Comparison of ENCODE assay signal across 1 cellular context in the genomic region with DNA sequence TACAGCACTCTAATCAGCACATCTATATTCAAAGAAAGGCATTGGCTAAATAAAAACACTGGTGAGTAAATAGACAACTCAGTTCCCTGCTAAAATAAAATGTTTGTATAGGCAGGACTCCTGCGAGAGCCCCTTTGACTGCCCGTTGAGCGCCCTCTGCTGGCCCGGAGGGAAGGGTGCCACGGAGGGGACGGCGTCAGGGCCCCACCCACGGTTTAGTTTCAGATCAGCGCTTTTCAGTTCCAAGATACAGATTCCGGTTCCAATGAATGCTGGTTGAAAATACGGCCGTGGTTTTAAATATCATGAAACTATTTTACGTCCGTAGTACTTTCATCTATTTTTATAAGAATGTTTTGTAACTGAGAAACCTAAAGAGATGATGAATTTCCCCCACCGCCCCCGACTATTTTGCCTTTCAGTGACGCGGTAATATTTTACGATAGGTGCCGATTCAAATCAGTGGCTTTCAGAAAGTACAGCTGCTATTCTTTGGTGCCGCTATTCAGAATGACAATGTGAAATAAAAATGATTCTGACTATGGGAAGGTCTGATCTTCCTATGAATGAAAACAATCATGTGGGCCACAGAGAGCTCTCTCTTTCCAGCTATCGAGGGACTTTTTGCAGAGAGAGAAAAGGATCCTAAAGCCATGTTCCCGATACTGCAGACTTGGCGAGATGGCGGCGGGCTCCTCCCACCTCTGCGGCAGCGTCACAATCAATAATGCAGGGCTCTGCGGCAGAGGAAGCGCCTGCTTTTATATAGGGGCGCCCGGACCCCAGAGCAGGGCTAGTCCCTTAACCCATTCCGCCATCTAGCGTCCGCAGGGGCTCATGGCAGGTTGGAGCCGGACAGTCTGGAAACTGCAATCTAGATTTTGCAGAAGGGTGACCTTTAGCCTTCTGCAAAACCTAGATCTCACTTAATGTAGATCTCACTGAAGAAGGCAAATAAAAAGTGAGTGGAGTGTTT.
TF ChIP-seq lines count a peak whose summit lies in the region.

No MANE protein-coding gene starts in this region.

TF ChIP-seq in HEK293, 187 proteins besides CTCF, POLR2A, EP300 and RAD21 (continued from another document):
- TF ChIP-seq, protein P1, sequence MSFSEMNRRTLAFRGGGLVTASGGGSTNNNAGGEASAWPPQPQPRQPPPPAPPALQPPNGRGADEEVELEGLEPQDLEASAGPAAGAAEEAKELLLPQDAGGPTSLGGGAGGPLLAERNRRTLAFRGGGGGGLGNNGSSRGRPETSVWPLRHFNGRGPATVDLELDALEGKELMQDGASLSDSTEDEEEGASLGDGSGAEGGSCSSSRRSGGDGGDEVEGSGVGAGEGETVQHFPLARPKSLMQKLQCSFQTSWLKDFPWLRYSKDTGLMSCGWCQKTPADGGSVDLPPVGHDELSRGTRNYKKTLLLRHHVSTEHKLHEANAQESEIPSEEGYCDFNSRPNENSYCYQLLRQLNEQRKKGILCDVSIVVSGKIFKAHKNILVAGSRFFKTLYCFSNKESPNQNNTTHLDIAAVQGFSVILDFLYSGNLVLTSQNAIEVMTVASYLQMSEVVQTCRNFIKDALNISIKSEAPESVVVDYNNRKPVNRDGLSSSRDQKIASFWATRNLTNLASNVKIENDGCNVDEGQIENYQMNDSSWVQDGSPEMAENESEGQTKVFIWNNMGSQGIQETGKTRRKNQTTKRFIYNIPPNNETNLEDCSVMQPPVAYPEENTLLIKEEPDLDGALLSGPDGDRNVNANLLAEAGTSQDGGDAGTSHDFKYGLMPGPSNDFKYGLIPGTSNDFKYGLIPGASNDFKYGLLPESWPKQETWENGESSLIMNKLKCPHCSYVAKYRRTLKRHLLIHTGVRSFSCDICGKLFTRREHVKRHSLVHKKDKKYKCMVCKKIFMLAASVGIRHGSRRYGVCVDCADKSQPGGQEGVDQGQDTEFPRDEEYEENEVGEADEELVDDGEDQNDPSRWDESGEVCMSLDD (tag by site-specific recombination; IDR thresholded peaks at IDR 0.05) = peak; percentile 97
- peak; percentile 99 for TF ChIP-seq ZNF654 (tag by site-specific recombination; IDR thresholded peaks at IDR 0.05; ENCODE audit: low read depth)
- peak; percentile 62 for TF ChIP-seq ZXDB (tag by site-specific recombination; IDR thresholded peaks at IDR 0.05)
- no peak for TF ChIP-seq ZNF132 (tag by site-specific recombination; IDR thresholded peaks at IDR 0.05; ENCODE audit: borderline replicate concordance)
- peak; percentile 54; the same call in 1 of the 2 replicates for TF ChIP-seq ZNF629 (tag by site-specific recombination; IDR thresholded peaks at IDR 0.05)
- no peak for TF ChIP-seq TCF7L2 (IDR thresholded peaks at IDR 0.05; ENCODE audit: borderline replicate concordance, low read depth, low read length)
- no peak for TF ChIP-seq ZNF214 (tag by site-specific recombination; IDR thresholded peaks at IDR 0.05; ENCODE audit: borderline replicate concordance)
- peak; percentile 24; the same call in 1 of the 2 replicates for TF ChIP-seq EGR2 (tag by site-specific recombination; IDR thresholded peaks at IDR 0.05; ENCODE audit: low read depth)
- 0 out of 2 replicates have a peak, but pooled peaks have one; percentile 28 for TF ChIP-seq YY2 (tag by site-specific recombination; IDR thresholded peaks at IDR 0.05)
- TF ChIP-seq, protein P2, sequence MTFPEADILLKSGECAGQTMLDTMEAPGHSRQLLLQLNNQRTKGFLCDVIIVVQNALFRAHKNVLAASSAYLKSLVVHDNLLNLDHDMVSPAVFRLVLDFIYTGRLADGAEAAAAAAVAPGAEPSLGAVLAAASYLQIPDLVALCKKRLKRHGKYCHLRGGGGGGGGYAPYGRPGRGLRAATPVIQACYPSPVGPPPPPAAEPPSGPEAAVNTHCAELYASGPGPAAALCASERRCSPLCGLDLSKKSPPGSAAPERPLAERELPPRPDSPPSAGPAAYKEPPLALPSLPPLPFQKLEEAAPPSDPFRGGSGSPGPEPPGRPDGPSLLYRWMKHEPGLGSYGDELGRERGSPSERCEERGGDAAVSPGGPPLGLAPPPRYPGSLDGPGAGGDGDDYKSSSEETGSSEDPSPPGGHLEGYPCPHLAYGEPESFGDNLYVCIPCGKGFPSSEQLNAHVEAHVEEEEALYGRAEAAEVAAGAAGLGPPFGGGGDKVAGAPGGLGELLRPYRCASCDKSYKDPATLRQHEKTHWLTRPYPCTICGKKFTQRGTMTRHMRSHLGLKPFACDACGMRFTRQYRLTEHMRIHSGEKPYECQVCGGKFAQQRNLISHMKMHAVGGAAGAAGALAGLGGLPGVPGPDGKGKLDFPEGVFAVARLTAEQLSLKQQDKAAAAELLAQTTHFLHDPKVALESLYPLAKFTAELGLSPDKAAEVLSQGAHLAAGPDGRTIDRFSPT (tag by site-specific recombination; IDR thresholded peaks at IDR 0.05) = no peak
- peak; percentile 49; the same call in 1 of the 2 replicates for TF ChIP-seq ZNF366 (tag by site-specific recombination; conservative IDR thresholded peaks at IDR 0.05)
- TF ChIP-seq, protein P3, sequence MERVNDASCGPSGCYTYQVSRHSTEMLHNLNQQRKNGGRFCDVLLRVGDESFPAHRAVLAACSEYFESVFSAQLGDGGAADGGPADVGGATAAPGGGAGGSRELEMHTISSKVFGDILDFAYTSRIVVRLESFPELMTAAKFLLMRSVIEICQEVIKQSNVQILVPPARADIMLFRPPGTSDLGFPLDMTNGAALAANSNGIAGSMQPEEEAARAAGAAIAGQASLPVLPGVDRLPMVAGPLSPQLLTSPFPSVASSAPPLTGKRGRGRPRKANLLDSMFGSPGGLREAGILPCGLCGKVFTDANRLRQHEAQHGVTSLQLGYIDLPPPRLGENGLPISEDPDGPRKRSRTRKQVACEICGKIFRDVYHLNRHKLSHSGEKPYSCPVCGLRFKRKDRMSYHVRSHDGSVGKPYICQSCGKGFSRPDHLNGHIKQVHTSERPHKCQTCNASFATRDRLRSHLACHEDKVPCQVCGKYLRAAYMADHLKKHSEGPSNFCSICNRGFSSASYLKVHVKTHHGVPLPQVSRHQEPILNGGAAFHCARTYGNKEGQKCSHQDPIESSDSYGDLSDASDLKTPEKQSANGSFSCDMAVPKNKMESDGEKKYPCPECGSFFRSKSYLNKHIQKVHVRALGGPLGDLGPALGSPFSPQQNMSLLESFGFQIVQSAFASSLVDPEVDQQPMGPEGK (tag by site-specific recombination; IDR thresholded peaks at IDR 0.05) = peak; percentile 78
- peak; percentile 64 for TF ChIP-seq ZFHX2 (tag by site-specific recombination; conservative IDR thresholded peaks at IDR 0.05)
- TF ChIP-seq ZNF660 (tag by site-specific recombination; IDR thresholded peaks at IDR 0.05) = peak; percentile 90
- TF ChIP-seq ZFP37 (tag by site-specific recombination; IDR thresholded peaks at IDR 0.05) = 0 out of 2 replicates have a peak, but pooled peaks have one; percentile 16
- TF ChIP-seq, protein P4, sequence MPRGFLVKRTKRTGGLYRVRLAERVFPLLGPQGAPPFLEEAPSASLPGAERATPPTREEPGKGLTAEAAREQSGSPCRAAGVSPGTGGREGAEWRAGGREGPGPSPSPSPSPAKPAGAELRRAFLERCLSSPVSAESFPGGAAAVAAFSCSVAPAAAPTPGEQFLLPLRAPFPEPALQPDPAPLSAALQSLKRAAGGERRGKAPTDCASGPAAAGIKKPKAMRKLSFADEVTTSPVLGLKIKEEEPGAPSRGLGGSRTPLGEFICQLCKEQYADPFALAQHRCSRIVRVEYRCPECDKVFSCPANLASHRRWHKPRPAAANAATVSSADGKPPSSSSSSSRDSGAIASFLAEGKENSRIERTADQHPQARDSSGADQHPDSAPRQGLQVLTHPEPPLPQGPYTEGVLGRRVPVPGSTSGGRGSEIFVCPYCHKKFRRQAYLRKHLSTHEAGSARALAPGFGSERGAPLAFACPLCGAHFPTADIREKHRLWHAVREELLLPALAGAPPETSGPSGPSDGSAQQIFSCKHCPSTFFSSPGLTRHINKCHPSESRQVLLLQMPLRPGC (tag by site-specific recombination; IDR thresholded peaks at IDR 0.05) = no peak
- TF ChIP-seq ZBTB20 (tag by site-specific recombination; IDR thresholded peaks at IDR 0.05) = peak; percentile 98
- TF ChIP-seq ZNF184 (tag by site-specific recombination; IDR thresholded peaks at IDR 0.05) = 0 out of 2 replicates have a peak, but pooled peaks have one; percentile 19
- TF ChIP-seq ZNF843 (tag by site-specific recombination; IDR thresholded peaks at IDR 0.05) = 0 out of 2 replicates have a peak, but pooled peaks have one; percentile 16
- TF ChIP-seq ZNF610 (tag by site-specific recombination; IDR thresholded peaks at IDR 0.05; ENCODE audit: borderline replicate concordance) = peak; percentile 30; the same call in 1 of the 2 replicates
- TF ChIP-seq ZNF658 (tag by site-specific recombination; IDR thresholded peaks at IDR 0.05) = no peak
- TF ChIP-seq, protein P5, sequence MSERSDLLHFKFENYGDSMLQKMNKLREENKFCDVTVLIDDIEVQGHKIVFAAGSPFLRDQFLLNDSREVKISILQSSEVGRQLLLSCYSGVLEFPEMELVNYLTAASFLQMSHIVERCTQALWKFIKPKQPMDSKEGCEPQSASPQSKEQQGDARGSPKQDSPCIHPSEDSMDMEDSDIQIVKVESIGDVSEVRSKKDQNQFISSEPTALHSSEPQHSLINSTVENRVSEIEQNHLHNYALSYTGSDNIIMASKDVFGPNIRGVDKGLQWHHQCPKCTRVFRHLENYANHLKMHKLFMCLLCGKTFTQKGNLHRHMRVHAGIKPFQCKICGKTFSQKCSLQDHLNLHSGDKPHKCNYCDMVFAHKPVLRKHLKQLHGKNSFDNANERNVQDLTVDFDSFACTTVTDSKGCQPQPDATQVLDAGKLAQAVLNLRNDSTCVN (tag by site-specific recombination; optimal IDR thresholded peaks at IDR 0.05) = no peak
- no peak for TF ChIP-seq BCL11A (tag by site-specific recombination; IDR thresholded peaks at IDR 0.05; ENCODE audit: low read depth)
- TF ChIP-seq TRIM28 (IDR thresholded peaks at IDR 0.05; ENCODE audit: borderline replicate concordance, low read length) = peak; percentile 33; the same call in 1 of the 2 replicates
- TF ChIP-seq KLF9 (tag by site-specific recombination; IDR thresholded peaks at IDR 0.05; ENCODE audit: low read depth) = 0 out of 2 replicates have a peak, but pooled peaks have one; percentile 9
- TF ChIP-seq ZNF561 (tag by site-specific recombination; IDR thresholded peaks at IDR 0.05; ENCODE audit: borderline replicate concordance) = 0 out of 2 replicates have a peak, but pooled peaks have one; percentile 36
- TF ChIP-seq ZBTB7A (tag by site-specific recombination; IDR thresholded peaks at IDR 0.05; ENCODE audit: low read depth) = peak; percentile 69; the same call in 1 of the 2 replicates
- 0 out of 2 replicates have a peak, but pooled peaks have one; percentile 7 for TF ChIP-seq ZNF10 (tag by site-specific recombination; IDR thresholded peaks at IDR 0.05)
- 0 out of 2 replicates have a peak, but pooled peaks have one; percentile 1 for TF ChIP-seq ZNF324 (tag by site-specific recombination; IDR thresholded peaks at IDR 0.05)
- no peak for TF ChIP-seq ZNF707 (tag by site-specific recombination; IDR thresholded peaks at IDR 0.05)
- peak; percentile 71 for TF ChIP-seq ZSCAN30 (tag by site-specific recombination; IDR thresholded peaks at IDR 0.05)
- TF ChIP-seq ZNF558 (tag by site-specific recombination; IDR thresholded peaks at IDR 0.05) = 0 out of 2 replicates have a peak, but pooled peaks have one; percentile 7
- TF ChIP-seq SP3 (tag by site-specific recombination; IDR thresholded peaks at IDR 0.05) = peak; percentile 21; the same call in 1 of the 2 replicates
- TF ChIP-seq, protein P6, sequence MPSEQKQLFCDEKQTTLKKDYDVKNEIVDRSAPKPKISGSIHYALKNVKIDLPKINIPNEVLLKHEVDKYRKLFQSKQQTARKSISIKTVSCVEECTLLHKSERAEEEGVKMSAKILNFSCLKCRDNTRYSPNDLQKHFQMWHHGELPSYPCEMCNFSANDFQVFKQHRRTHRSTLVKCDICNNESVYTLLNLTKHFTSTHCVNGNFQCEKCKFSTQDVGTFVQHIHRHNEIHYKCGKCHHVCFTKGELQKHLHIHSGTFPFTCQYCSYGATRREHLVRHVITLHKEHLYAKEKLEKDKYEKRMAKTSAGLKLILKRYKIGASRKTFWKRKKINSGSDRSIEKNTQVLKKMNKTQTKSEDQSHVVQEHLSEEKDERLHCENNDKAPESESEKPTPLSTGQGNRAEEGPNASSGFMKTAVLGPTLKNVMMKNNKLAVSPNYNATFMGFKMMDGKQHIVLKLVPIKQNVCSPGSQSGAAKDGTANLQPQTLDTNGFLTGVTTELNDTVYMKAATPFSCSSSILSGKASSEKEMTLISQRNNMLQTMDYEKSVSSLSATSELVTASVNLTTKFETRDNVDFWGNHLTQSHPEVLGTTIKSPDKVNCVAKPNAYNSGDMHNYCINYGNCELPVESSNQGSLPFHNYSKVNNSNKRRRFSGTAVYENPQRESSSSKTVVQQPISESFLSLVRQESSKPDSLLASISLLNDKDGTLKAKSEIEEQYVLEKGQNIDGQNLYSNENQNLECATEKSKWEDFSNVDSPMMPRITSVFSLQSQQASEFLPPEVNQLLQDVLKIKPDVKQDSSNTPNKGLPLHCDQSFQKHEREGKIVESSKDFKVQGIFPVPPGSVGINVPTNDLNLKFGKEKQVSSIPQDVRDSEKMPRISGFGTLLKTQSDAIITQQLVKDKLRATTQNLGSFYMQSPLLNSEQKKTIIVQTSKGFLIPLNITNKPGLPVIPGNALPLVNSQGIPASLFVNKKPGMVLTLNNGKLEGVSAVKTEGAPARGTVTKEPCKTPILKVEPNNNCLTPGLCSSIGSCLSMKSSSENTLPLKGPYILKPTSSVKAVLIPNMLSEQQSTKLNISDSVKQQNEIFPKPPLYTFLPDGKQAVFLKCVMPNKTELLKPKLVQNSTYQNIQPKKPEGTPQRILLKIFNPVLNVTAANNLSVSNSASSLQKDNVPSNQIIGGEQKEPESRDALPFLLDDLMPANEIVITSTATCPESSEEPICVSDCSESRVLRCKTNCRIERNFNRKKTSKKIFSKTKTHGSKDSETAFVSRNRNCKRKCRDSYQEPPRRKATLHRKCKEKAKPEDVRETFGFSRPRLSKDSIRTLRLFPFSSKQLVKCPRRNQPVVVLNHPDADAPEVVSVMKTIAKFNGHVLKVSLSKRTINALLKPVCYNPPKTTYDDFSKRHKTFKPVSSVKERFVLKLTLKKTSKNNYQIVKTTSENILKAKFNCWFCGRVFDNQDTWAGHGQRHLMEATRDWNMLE (tag by site-specific recombination; conservative IDR thresholded peaks at IDR 0.05; ENCODE audit: low read depth) = peak; percentile 59
- peak; percentile 27 for TF ChIP-seq KLF8 (tag by site-specific recombination; IDR thresholded peaks at IDR 0.05)
- TF ChIP-seq ZBTB48 (tag by site-specific recombination; IDR thresholded peaks at IDR 0.05) = peak; percentile 66; the same call in 1 of the 2 replicates
- TF ChIP-seq MYNN (tag by site-specific recombination; IDR thresholded peaks at IDR 0.05; ENCODE audit: borderline replicate concordance) = no peak
- TF ChIP-seq ZNF555 (tag by site-specific recombination; conservative IDR thresholded peaks at IDR 0.05) = no peak
- peak; percentile 83 for TF ChIP-seq ZNF2 (tag by site-specific recombination; IDR thresholded peaks at IDR 0.05)
- TF ChIP-seq ZBTB8A (tag by site-specific recombination; IDR thresholded peaks at IDR 0.05) = peak; percentile 92
- TF ChIP-seq ZNF791 (tag by site-specific recombination; IDR thresholded peaks at IDR 0.05) = no peak
- TF ChIP-seq SP7 (tag by site-specific recombination; IDR thresholded peaks at IDR 0.05) = peak; percentile 36; the same call in 1 of the 2 replicates
- peak; percentile 39 for TF ChIP-seq YY1 (tag by site-specific recombination; IDR thresholded peaks at IDR 0.05)
- peak; percentile 53; the same call in 1 of the 2 replicates for TF ChIP-seq ZNF394 (tag by site-specific recombination; IDR thresholded peaks at IDR 0.05; ENCODE audit: borderline replicate concordance)
- TF ChIP-seq ZNF433 (tag by site-specific recombination; IDR thresholded peaks at IDR 0.05; ENCODE audit: low read depth) = no peak
